In genomic region chr1:155051342-155051776, GRCh38 we compare ENCODE assay signal across 1 cellular context.
TF ChIP-seq lines count a peak whose summit lies in the region.

No MANE protein-coding gene starts in this region.

TF ChIP-seq in H1, 55 proteins besides CTCF, POLR2A, EP300 and RAD21:
- TF ChIP-seq EGR1 (IDR thresholded peaks at IDR 0.05; ENCODE audit: borderline replicate concordance, low read depth, low read length) (no peak), TAF1 (IDR thresholded peaks at IDR 0.05; ENCODE audit: low read depth, low read length) (0 out of 2 replicates have a peak, but pooled peaks have one; percentile 62), TAF7 (optimal IDR thresholded peaks at IDR 0.05; ENCODE audit: borderline replicate concordance, low read depth, low read length) (peak; percentile 35)
- TF ChIP-seq, protein P1, sequence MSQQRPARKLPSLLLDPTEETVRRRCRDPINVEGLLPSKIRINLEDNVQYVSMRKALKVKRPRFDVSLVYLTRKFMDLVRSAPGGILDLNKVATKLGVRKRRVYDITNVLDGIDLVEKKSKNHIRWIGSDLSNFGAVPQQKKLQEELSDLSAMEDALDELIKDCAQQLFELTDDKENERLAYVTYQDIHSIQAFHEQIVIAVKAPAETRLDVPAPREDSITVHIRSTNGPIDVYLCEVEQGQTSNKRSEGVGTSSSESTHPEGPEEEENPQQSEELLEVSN (IDR thresholded peaks at IDR 0.05) = no peak
